Comparison of ENCODE assay signal across 12 cellular contexts in genomic region chr22:37240941-37241320, GRCh38. TPM values are rescaled to one million over a fixed set of nuclear protein-coding genes. Genes with fewer than 3 reads are reported as not detected.
A peak's percentile ranks its signal among the peaks of the same experiment; 100 is the strongest.
DNase-seq lines count a peak whose midpoint lies in the region; ATAC-seq, FAIRE-seq and TF ChIP-seq lines count a peak whose summit lies in the region.
"Had no signal": no experiment of that assay in that cellular context is flagged by ENCODE, and none has a peak within 500 bp of the region (broad histone marks: within the 10 kb centered on the region; RNA-seq: fewer than 3 reads in every experiment).

No MANE protein-coding gene starts in this region.

- TSS peak; percentile 19 for BruUV-seq in GM12878 (replicated peaks; lab: Mats Ljungman, UMichigan)

- H3K9ac ChIP-seq in GM12878 (ENCODE audit: control insufficient read depth, insufficient read depth, low read length): peak overlapping the region; percentile 98

- ATAC-seq in GM12878 (no peak), HG02623 (IDR thresholded peaks at IDR 0.05; ENCODE audit: unreplicated experiment) (no peak), GM18858 (IDR thresholded peaks at IDR 0.05; ENCODE audit: unreplicated experiment) (no peak)
- ATAC-seq: foreskin keratinocyte had no signal

- peaks cover 7% of the 10 kb centered on the region; the same call in 1 of the 2 replicates for H4K20me1 ChIP-seq in GM12878 (ENCODE audit: control insufficient read depth, insufficient read depth)

- DNase-seq in NB4 (ENCODE audit: low read depth) (no peak), GM12878 (ENCODE audit: low read depth, low spot score) (no peak), spleen (peak; percentile 80), SIG-M5 treated with dmso at 0.1 percent for 504 hours (lab: John Stamatoyannopoulos, UW; ENCODE audit: unreplicated experiment) (no peak)
- DNase-seq: foreskin keratinocyte, NCI-H446 had no signal

- H3K27me3 ChIP-seq in GM12878 (replicated peaks in 1 of 2; ENCODE audit: control insufficient read depth in 2 of 2, insufficient read depth in 2 of 2, low read length in 1 of 2): no peaks in the 10 kb centered on the region
- peaks cover 0 to 43% (median 0%) of the 10 kb centered on the region in 7 donors for H3K27me3 ChIP-seq in spleen (replicated peaks in 1 of 7)
- H3K27me3 ChIP-seq: foreskin keratinocyte had no signal

- in situ Hi-C loops in GM12878 (cut with MboI): no loop called here

- H3K36me3 ChIP-seq in GM12878 (ENCODE audit: control insufficient read depth in 2 of 2, insufficient read depth in 2 of 2, low read length in 1 of 2): peaks cover 29 to 39% of the 10 kb centered on the region in 2 experiments
- peaks cover 0 to 62% (median 38%) of the 10 kb centered on the region in 6 donors for H3K36me3 ChIP-seq in spleen
- H3K36me3 ChIP-seq: adrenal gland had no signal

- 89% methylated on average over 7 of the region's 7 CpGs for WGBS in GM12878 (ENCODE audit: insufficient coverage, insufficient replicate concordance, low lambda C conversion rate, missing lambda C conversion rate)
- WGBS in spleen, 5 donors: 72 to 82% (median 74%) methylated on average over 7 of the region's 7 CpGs

- H3K79me2 ChIP-seq in GM12878 (ENCODE audit: control insufficient read depth, insufficient read depth, low read length): peaks cover 79% of the 10 kb centered on the region

- no peak for FAIRE-seq in GM12878 (lab: Jason Lieb, UNC)
- FAIRE-seq: RCC 7860 had no signal

- RAD21 ChIA-PET in GM12878 (lab: Charles Lee; ENCODE audit: unreplicated experiment): interaction anchor here (0.8 to 9.8 kb wide), 8 partner anchors 11 to 89 kb away, joined by 3 to 196 read pairs (median 92); partner anchors contain the start of gene CYTH4

- H3K4me3 ChIP-seq in GM08714 (ENCODE audit: low read length): peak overlapping the region; percentile 72; the same call in 1 of the 2 replicates
- H3K4me3 ChIP-seq in NB4 (ENCODE audit: low read depth, low read length): peak overlapping the region; percentile 70
- peak overlapping the region; percentile 91 for H3K4me3 ChIP-seq in GM12878
- H3K4me3 ChIP-seq in spleen: peak overlapping the region in 7 of 8 donors; percentile 39 to 98 (median 85)
- H3K4me3 ChIP-seq: adrenal gland, dorsolateral prefrontal cortex had no signal

- H3K4me1 ChIP-seq in GM12878 (ENCODE audit: control insufficient read depth, insufficient read depth, low read length) (peaks cover 71% of the 10 kb centered on the region), spleen (peaks cover 69 to 100% (median 94%) of the 10 kb centered on the region in 6 donors)
- H3K4me1 ChIP-seq: adrenal gland had no signal

- SMC1A ChIA-PET in GM12878 (lab: Charles Lee; ENCODE audit: uncharacterized antibody, unreplicated experiment): interaction anchor here (2.5 to 10.3 kb wide), 6 partner anchors 10 to 92 kb away, joined by 12 to 165 read pairs (median 98); partner anchors contain the start of gene IL2RB

- H3K27ac ChIP-seq in GM12878 (ENCODE audit: control insufficient read depth, insufficient read depth) (peak overlapping the region; percentile 96), spleen (peak overlapping the region; percentile 40 to 99 (median 94))
- H3K27ac ChIP-seq: adrenal gland, dorsolateral prefrontal cortex, foreskin keratinocyte had no signal

- POLR2A ChIA-PET in GM12878 (lab: Charles Lee): interaction anchor here (1.0 to 12.5 kb wide), 5 partner anchors 10 to 41 kb away, joined by 4 to 246 read pairs (median 51); no protein-coding TSS in a partner anchor

- H3K9me3 ChIP-seq in GM12878 (replicated peaks; ENCODE audit: control insufficient read depth, insufficient read depth, low read length): no peaks in the 10 kb centered on the region
- H3K9me3 ChIP-seq in spleen: no peaks in the 10 kb centered on the region
- H3K9me3 ChIP-seq: adrenal gland had no signal

- TF ChIP-seq POLR2A in NB4 (IDR thresholded peaks at IDR 0.05; ENCODE audit: extremely low read depth, insufficient read length) (no peak), GM12878 (IDR thresholded peaks at IDR 0.05; ENCODE audit: low read depth, low read length) (no peak), spleen (IDR thresholded peaks at IDR 0.05) (no peak)

- no peak for TF ChIP-seq RAD21 in GM12878 (IDR thresholded peaks at IDR 0.05; ENCODE audit: insufficient read depth, low read depth, low read length)

- peak overlapping the region; percentile 73 for H3K4me2 ChIP-seq in GM12878 (ENCODE audit: control insufficient read depth, insufficient read depth)

- TF ChIP-seq EP300 in GM12878 (IDR thresholded peaks at IDR 0.05; ENCODE audit: borderline replicate concordance in 1 of 2, control insufficient read depth in 1 of 2, low read depth in 2 of 2, low read length in 2 of 2): no peak

- no peak overlapping the region for H2AFZ ChIP-seq in GM12878 (ENCODE audit: control insufficient read depth, low read depth, low read length)

- TF ChIP-seq CTCF in NB4 (IDR thresholded peaks at IDR 0.05; ENCODE audit: low read depth, low read length): no peak
- TF ChIP-seq CTCF in GM12878 (IDR thresholded peaks at IDR 0.05 in 2 of 3, conservative IDR thresholded peaks at IDR 0.05 in 1 of 3; ENCODE audit: control insufficient read depth in 2 of 3, extremely low read depth in 1 of 3, insufficient read depth in 1 of 3, low read depth in 3 of 3, low read length in 3 of 3): no peak
- TF ChIP-seq CTCF in spleen (IDR thresholded peaks at IDR 0.05 in 8 of 11, conservative IDR thresholded peaks at IDR 0.05 in 3 of 11): no peak

- intact Hi-C loops in GM12878 (cut with micrococcal nuclease; ENCODE audit: unreplicated experiment): loop anchor here (5.0 kb wide), 1 partner anchor 79 kb away; no protein-coding TSS in a partner anchor
- intact Hi-C loops in spleen (cut with DNase I; ENCODE audit: low total_unique reads): no loop called here

- CTCF ChIA-PET in GM12878 (lab: Yijun Ruan, JAX): interaction anchor here (1.0 to 12.8 kb wide), 7 partner anchors 16 to 79 kb away, joined by 3 to 265 read pairs (median 11); no protein-coding TSS in a partner anchor

RNA-seq across cellular contexts. Expression of gene RAC2, which starts 3.1 kb away (rescaled TPM):
- 143 and 150 TPM in 2 replicates for total RNA-seq in GM12878 (2013; cell fraction: nucleolus; rRNA removed)
- total RNA-seq in GM12878 (2014; rRNA removed) (251 and 282 TPM in 2 replicates), GM12878 (2014; rRNA removed; fragmentation: Illumina TruSeq; extraction: Trizol) (135 and 149 TPM in 2 replicates), GM12878 (2021) (382 and 386 TPM in 2 replicates), spleen (100 to 1,000 TPM; 270 to 493 (median 363) TPM)
- 314 TPM for polyA plus RNA-seq in GM12878 (2011; ENCODE audit: low read depth)
- polyA plus RNA-seq in GM12878 (2011; rRNA removed) (84.4 and 296 TPM in 2 replicates), GM12878 (2014; fragmentation: Illumina TruSeq; extraction: Trizol) (166 and 339 TPM in 2 replicates), GM12878 (2014; fragmentation: Nextera tagmentation; extraction: Ambion mirVana) (100 to 1,000 TPM; 102 to 108 TPM), GM12878 (2014; rRNA removed) (313 and 369 TPM in 2 replicates), GM12878 (2016; fragmentation: Nextera tagmentation; extraction: Ambion mirVana) (100 to 1,000 TPM; 320 to 330 TPM), spleen (100 to 1,000 TPM; 389 to 421 (median 410) TPM)
- polyA plus RNA-seq in GM12878 (2011; cell fraction: cytosol; rRNA removed): 317 and 416 TPM in 2 replicates
- polyA plus RNA-seq in GM12878 (2011; cell fraction: nucleus; rRNA removed): 561 and 566 TPM in 2 replicates
- 512 and 607 TPM in 2 replicates for polyA plus RNA-seq in GM12878 (2012)
- polyA minus RNA-seq in GM12878 (2011; rRNA and poly(A)+ RNA removed): 200 and 233 TPM in 2 replicates
- polyA minus RNA-seq in GM12878 (2011; cell fraction: cytosol; rRNA and poly(A)+ RNA removed): 155 and 158 TPM in 2 replicates
- 185 and 303 TPM in 2 replicates for polyA minus RNA-seq in GM12878 (2011; cell fraction: nucleus; rRNA and poly(A)+ RNA removed)

RNA-seq across cellular contexts. Expression of gene SSTR3, which starts 28.7 kb away (rescaled TPM):
- 12.3 and 12.5 TPM in 2 replicates for total RNA-seq in GM12878 (2013; cell fraction: nucleolus; rRNA removed)
- total RNA-seq in GM12878 (2014; rRNA removed) (3.6 and 4.5 TPM in 2 replicates), GM12878 (2014; rRNA removed; fragmentation: Illumina TruSeq; extraction: Trizol) (2.5 and 2.8 TPM in 2 replicates), GM12878 (2021) (4.5 TPM in 2 replicates), spleen (1 to 10 TPM in 3 of 7 donors, under 1 TPM in 4; 0.56 to 2.0 (median 0.95) TPM)
- 2.6 TPM for polyA plus RNA-seq in GM12878 (2011; ENCODE audit: low read depth)
- polyA plus RNA-seq in GM12878 (2011; rRNA removed) (3.6 and 4.3 TPM in 2 replicates), GM12878 (2014; fragmentation: Illumina TruSeq; extraction: Trizol) (1.6 and 2.3 TPM in 2 replicates), GM12878 (2014; fragmentation: Nextera tagmentation; extraction: Ambion mirVana) (under 1 TPM; 0.03 to 0.46 TPM), GM12878 (2014; rRNA removed) (4.0 and 4.3 TPM in 2 replicates), GM12878 (2016; fragmentation: Nextera tagmentation; extraction: Ambion mirVana) (1 to 10 TPM in 1 of 2 experiments, under 1 TPM in 1; 0.74 to 1.2 TPM), spleen (1 to 10 TPM; 1.2 to 2.0 (median 1.5) TPM)
- polyA plus RNA-seq in GM12878 (2011; cell fraction: cytosol; rRNA removed): 4.7 and 5.3 TPM in 2 replicates
- polyA plus RNA-seq in GM12878 (2011; cell fraction: nucleus; rRNA removed): 10.9 and 11.1 TPM in 2 replicates
- 5.5 and 6.9 TPM in 2 replicates for polyA plus RNA-seq in GM12878 (2012)
- 6.1 and 11.3 TPM in 2 replicates for polyA minus RNA-seq in GM12878 (2011; rRNA and poly(A)+ RNA removed)
- 2.7 and 3.5 TPM in 2 replicates for polyA minus RNA-seq in GM12878 (2011; cell fraction: cytosol; rRNA and poly(A)+ RNA removed)
- polyA minus RNA-seq in GM12878 (2011; cell fraction: nucleus; rRNA and poly(A)+ RNA removed): 3.1 and 4.2 TPM in 2 replicates
- total RNA-seq: foreskin keratinocyte had no signal
- polyA plus RNA-seq: foreskin keratinocyte had no signal

RNA-seq across cellular contexts. Expression of gene CYTH4, which starts 41.4 kb away (rescaled TPM):
- 94.2 and 114 TPM in 2 replicates for total RNA-seq in GM12878 (2013; cell fraction: nucleolus; rRNA removed)
- 23.2 TPM in 2 replicates for total RNA-seq in GM12878 (2014; rRNA removed)
- total RNA-seq in GM12878 (2014; rRNA removed; fragmentation: Illumina TruSeq; extraction: Trizol): 17.2 and 18.3 TPM in 2 replicates
- 25.8 and 26.0 TPM in 2 replicates for total RNA-seq in GM12878 (2021)
- polyA plus RNA-seq in GM12878 (2011; ENCODE audit: low read depth): 7.0 TPM
- polyA plus RNA-seq in GM12878 (2011; rRNA removed): 19.4 and 24.1 TPM in 2 replicates
- polyA plus RNA-seq in GM12878 (2011; cell fraction: cytosol; rRNA removed): 22.7 and 30.1 TPM in 2 replicates
- 148 and 167 TPM in 2 replicates for polyA plus RNA-seq in GM12878 (2011; cell fraction: nucleus; rRNA removed)
- polyA plus RNA-seq in GM12878 (2012): 15.7 and 21.2 TPM in 2 replicates
- 9.1 and 16.6 TPM in 2 replicates for polyA plus RNA-seq in GM12878 (2014; fragmentation: Illumina TruSeq; extraction: Trizol)
- polyA plus RNA-seq in GM12878 (2014; fragmentation: Nextera tagmentation; extraction: Ambion mirVana): 1 to 10 TPM; 1.5 to 1.8 TPM
- 23.6 and 27.3 TPM in 2 replicates for polyA plus RNA-seq in GM12878 (2014; rRNA removed)
- polyA plus RNA-seq in GM12878 (2016; fragmentation: Nextera tagmentation; extraction: Ambion mirVana): 10 to 100 TPM; 12.4 TPM
- polyA minus RNA-seq in GM12878 (2011; rRNA and poly(A)+ RNA removed): 14.9 and 23.6 TPM in 2 replicates
- 5.5 and 6.7 TPM in 2 replicates for polyA minus RNA-seq in GM12878 (2011; cell fraction: cytosol; rRNA and poly(A)+ RNA removed)
- 23.1 and 31.4 TPM in 2 replicates for polyA minus RNA-seq in GM12878 (2011; cell fraction: nucleus; rRNA and poly(A)+ RNA removed)
- 100 to 1,000 TPM in 6 of 7 donors, 10 to 100 TPM in 1; 97.5 to 238 (median 118) TPM for total RNA-seq in spleen
- polyA plus RNA-seq in spleen: 10 to 100 TPM; 35.3 to 58.1 (median 53.6) TPM

RNA-seq across cellular contexts. Expression of gene C1QTNF6, which starts 52.9 kb away (rescaled TPM):
- 23.7 and 26.2 TPM in 2 replicates for total RNA-seq in GM12878 (2013; cell fraction: nucleolus; rRNA removed)
- total RNA-seq in GM12878 (2014; rRNA removed): 1.1 and 1.3 TPM in 2 replicates
- total RNA-seq in GM12878 (2014; rRNA removed; fragmentation: Illumina TruSeq; extraction: Trizol): 1.6 and 1.7 TPM in 2 replicates
- total RNA-seq in GM12878 (2021): 2.1 and 2.4 TPM in 2 replicates
- polyA plus RNA-seq in GM12878 (2011; ENCODE audit: low read depth): 2.3 TPM
- polyA plus RNA-seq in GM12878 (2011; rRNA removed): 3.9 and 4.1 TPM in 2 replicates
- 4.7 and 5.2 TPM in 2 replicates for polyA plus RNA-seq in GM12878 (2011; cell fraction: cytosol; rRNA removed)
- polyA plus RNA-seq in GM12878 (2011; cell fraction: nucleus; rRNA removed): 23.6 and 35.1 TPM in 2 replicates
- 3.4 and 3.7 TPM in 2 replicates for polyA plus RNA-seq in GM12878 (2012)
- polyA plus RNA-seq in GM12878 (2014; fragmentation: Illumina TruSeq; extraction: Trizol): 1.1 and 1.5 TPM in 2 replicates
- polyA plus RNA-seq in GM12878 (2014; fragmentation: Nextera tagmentation; extraction: Ambion mirVana): under 1 TPM; 0.16 to 0.18 TPM
- 2.5 and 2.7 TPM in 2 replicates for polyA plus RNA-seq in GM12878 (2014; rRNA removed)
- 1 to 10 TPM in 1 of 2 experiments, under 1 TPM in 1; 0.99 to 1.1 TPM for polyA plus RNA-seq in GM12878 (2016; fragmentation: Nextera tagmentation; extraction: Ambion mirVana)
- polyA minus RNA-seq in GM12878 (2011; rRNA and poly(A)+ RNA removed): 5.9 and 8.9 TPM in 2 replicates
- 2.8 and 4.1 TPM in 2 replicates for polyA minus RNA-seq in GM12878 (2011; cell fraction: cytosol; rRNA and poly(A)+ RNA removed)
- 14.0 and 16.0 TPM in 2 replicates for polyA minus RNA-seq in GM12878 (2011; cell fraction: nucleus; rRNA and poly(A)+ RNA removed)
- total RNA-seq in spleen: 10 to 100 TPM in 1 of 7 donors, 1 to 10 TPM in 6; 5.3 to 10.3 (median 6.9) TPM
- 1 to 10 TPM; 7.7 to 8.9 (median 8.8) TPM for polyA plus RNA-seq in spleen
